ENCODE assay signal across 8 cellular contexts in genomic region chr14:77376380-77376770, GRCh38. TPM values are rescaled to one million over a fixed set of nuclear protein-coding genes. Genes with fewer than 3 reads are reported as not detected.
A peak's percentile ranks its signal among the peaks of the same experiment; 100 is the strongest.
DNase-seq lines count a peak whose midpoint lies in the region; ATAC-seq, FAIRE-seq and TF ChIP-seq lines count a peak whose summit lies in the region.

No MANE protein-coding gene starts in this region.

- CTCF ChIA-PET in OCI-LY7 (lab: Charles Lee; ENCODE audit: unreplicated experiment), result no interaction called here

- peak overlapping the region; percentile 87 for H3K4me3 ChIP-seq in OCI-LY7 (ENCODE audit: low read depth, low read length, poor library complexity, severe bottlenecking)
- peak overlapping the region; percentile 87 to 96 for H3K4me3 ChIP-seq in small intestine (ENCODE audit: low read depth in 1 of 2, low read length in 2 of 2)

- DNase-seq in NK-92 treated with Interleukin-12 subunit alpha and Interleukin-12 subunit beta, amount 100 ng/mL, for 24 hours (lab: John Stamatoyannopoulos, UW), result peak; percentile 35
- DNase-seq in NK-92 (lab: John Stamatoyannopoulos, UW; ENCODE audit: unreplicated experiment) (no peak), OCI-LY7 (ENCODE audit: low spot score) (peak; percentile 44), iPS DF 4.7 (ENCODE audit: extremely low read depth, low spot score) (peak; percentile 5), small intestine (peak; percentile 20), inferior parietal cortex (ENCODE audit: extremely low spot score) (no peak)

- peak overlapping the region; percentile 87 for H3K4me2 ChIP-seq in OCI-LY7 (ENCODE audit: low read length)

- H3K4me1 ChIP-seq in OCI-LY7 (ENCODE audit: insufficient read depth, low read length, poor library complexity, severe bottlenecking), result peaks cover 37% of the 10 kb centered on the region
- H3K4me1 ChIP-seq in small intestine (ENCODE audit: control insufficient read depth in 2 of 2, insufficient read depth in 1 of 2, low read depth in 1 of 2, low read length in 1 of 2), result no peaks in the 10 kb centered on the region

- no peak for FAIRE-seq in small intestine (lab: Jason Lieb, UNC)

- ATAC-seq in HG02870 (IDR thresholded peaks at IDR 0.05; ENCODE audit: unreplicated experiment), result peak; percentile 8

- POLR2A ChIA-PET in OCI-LY7 (lab: Charles Lee), result interaction anchor here (1.0 to 1.3 kb wide), 2 partner anchors 55 to 229 kb away, joined by 3 to 7 read pairs; partner anchors contain the start of genes GSTZ1 and POMT2

- no peaks in the 10 kb centered on the region for H4K20me1 ChIP-seq in OCI-LY7 (ENCODE audit: insufficient read depth, low read length)

- BruUV-seq in OCI-LY7 (replicated peaks; lab: Mats Ljungman, UMichigan), result no TSS peak

- intact Hi-C loops in OCI-LY7 (cut with micrococcal nuclease; ENCODE audit: unreplicated experiment), result loop anchor here (2.0 to 10.0 kb wide), 3 partner anchors 81 to 342 kb away; partner anchors contain the start of genes AHSA1 and VIPAS39

- 3 to 4% (median 3%) methylated on average over 17 of the region's 17 CpGs for WGBS in small intestine, 3 donors

- peaks cover 49% of the 10 kb centered on the region for H3K79me2 ChIP-seq in OCI-LY7 (ENCODE audit: insufficient read depth, low read depth, low read length)

- TF ChIP-seq CTCF in OCI-LY7 (conservative IDR thresholded peaks at IDR 0.05; ENCODE audit: low read length), result no peak

- H3K27ac ChIP-seq in OCI-LY7 (ENCODE audit: low read depth, low read length, poor library complexity, severe bottlenecking) (peak overlapping the region; percentile 96), angular gyrus (ENCODE audit: low read depth, low read length) (peak overlapping the region; percentile 74), small intestine (ENCODE audit: low read depth in 1 of 2, low read length in 1 of 2) (peak overlapping the region; percentile 66 to 89)

- H3K9me3 ChIP-seq in OCI-LY7 (ENCODE audit: low read length) (no peaks in the 10 kb centered on the region), small intestine (ENCODE audit: control insufficient read depth, low read depth) (no peaks in the 10 kb centered on the region)

- H3K36me3 ChIP-seq in OCI-LY7 (ENCODE audit: insufficient read depth, low read length) (peaks cover 6% of the 10 kb centered on the region; the same call in 1 of the 2 replicates), small intestine (ENCODE audit: control insufficient read depth in 2 of 2, insufficient read depth in 2 of 2, low read length in 2 of 2) (no peaks in the 10 kb centered on the region)

- no peaks in the 10 kb centered on the region for H3K27me3 ChIP-seq in small intestine (ENCODE audit: control insufficient read depth in 2 of 2, insufficient read depth in 2 of 2, low read length in 2 of 2)

- H2AFZ ChIP-seq in OCI-LY7 (ENCODE audit: low read length), result peak overlapping the region; percentile 47; the same call in 1 of the 2 replicates

- no peaks in the 10 kb centered on the region for H3K9me2 ChIP-seq in OCI-LY7 (ENCODE audit: insufficient read depth, low read length)

RNA-seq across cellular contexts. Expression of gene TMED8, which starts 0.5 kb away (rescaled TPM):
- 19.5 and 21.9 TPM in 2 replicates for total RNA-seq in OCI-LY7 (2014; rRNA removed; shearing (Covaris generic))
- total RNA-seq in OCI-LY7 (2022), result 45.4 and 46.2 TPM in 2 replicates
- 1 to 10 TPM; 1.9 to 4.1 (median 2.2) TPM for polyA plus RNA-seq in small intestine

RNA-seq across cellular contexts. Expression of gene SAMD15, which starts 0.8 kb away (rescaled TPM):
- 1.1 and 1.6 TPM in 2 replicates for total RNA-seq in OCI-LY7 (2014; rRNA removed; shearing (Covaris generic))
- 0.70 and 2.0 TPM in 2 replicates for total RNA-seq in OCI-LY7 (2022)
- polyA plus RNA-seq in small intestine, result under 1 TPM in 1 of 3 donors, not detected in 2; 0.52 TPM

RNA-seq across cellular contexts. Expression of gene NOXRED1, which starts 46.9 kb away (rescaled TPM):
- 0.38 TPM in 1 of 2 replicates, not detected in the other for total RNA-seq in OCI-LY7 (2014; rRNA removed; shearing (Covaris generic))
- 0.50 and 0.74 TPM in 2 replicates for total RNA-seq in OCI-LY7 (2022)
- polyA plus RNA-seq in small intestine, result under 1 TPM; 0.12 to 0.45 (median 0.27) TPM

RNA-seq across cellular contexts. Expression of gene GSTZ1, which starts 55.5 kb away (rescaled TPM):
- total RNA-seq in OCI-LY7 (2014; rRNA removed; shearing (Covaris generic)), result 39.9 and 43.0 TPM in 2 replicates
- total RNA-seq in OCI-LY7 (2022), result 53.6 and 55.6 TPM in 2 replicates
- polyA plus RNA-seq in small intestine, result 10 to 100 TPM; 35.3 to 45.1 (median 39.1) TPM

RNA-seq across cellular contexts. Expression of gene POMT2, which starts 55.7 kb away (rescaled TPM):
- total RNA-seq in OCI-LY7 (2014; rRNA removed; shearing (Covaris generic)), result 5.9 and 8.2 TPM in 2 replicates
- total RNA-seq in OCI-LY7 (2022), result 28.3 and 31.4 TPM in 2 replicates
- polyA plus RNA-seq in small intestine, result 10 to 100 TPM in 2 of 3 donors, 1 to 10 TPM in 1; 9.7 to 11.2 (median 10.1) TPM

Comparison
In these comparisons a context has a peak if more than half of its experiments do, and no peak if none do; other contexts are left out.
1. DNase-seq: peak in NK-92 treated with Interleukin-12 subunit alpha and Interleukin-12 subunit beta, amount 100 ng/mL, for 24 hours (single experiment), OCI-LY7 (single experiment), iPS DF 4.7 (single experiment) and small intestine (single experiment); none in NK-92 (single experiment) and inferior parietal cortex (single experiment).
2. Peak in every context shown above with its lines, with median percentiles within 50 percentile points of each other: H3K27ac ChIP-seq.